Comparison of ENCODE assay signal across 1 cellular context in genomic region chr20:46640536-46641311, GRCh38.
TF ChIP-seq lines count a peak whose summit lies in the region.

No MANE protein-coding gene starts in this region.

TF ChIP-seq in HepG2, 621 proteins besides CTCF, POLR2A, EP300 and RAD21 (continued from another document and continues in another):
- no peak for TF ChIP-seq PHF20 (CRISPR knock-in tag; IDR thresholded peaks at IDR 0.05)
- no peak for TF ChIP-seq DR1 (CRISPR knock-in tag; IDR thresholded peaks at IDR 0.05)
- TF ChIP-seq ZNF841 (CRISPR knock-in tag; IDR thresholded peaks at IDR 0.05; ENCODE audit: borderline replicate concordance): no peak
- TF ChIP-seq THAP9 (CRISPR knock-in tag; IDR thresholded peaks at IDR 0.05; ENCODE audit: borderline replicate concordance): no peak
- peak; percentile 28; the same call in 1 of the 2 replicates for TF ChIP-seq IRF9 (CRISPR knock-in tag; IDR thresholded peaks at IDR 0.05; ENCODE audit: borderline replicate concordance)
- TF ChIP-seq YY1 (IDR thresholded peaks at IDR 0.05; ENCODE audit: insufficient read depth, insufficient replicate concordance, low read depth, low read length): no peak
- 0 out of 2 replicates have a peak, but pooled peaks have one; percentile 17 for TF ChIP-seq ZBTB21 (CRISPR knock-in tag; IDR thresholded peaks at IDR 0.05)
- 0 out of 2 replicates have a peak, but pooled peaks have one; percentile 14 for TF ChIP-seq ZNF598 (CRISPR knock-in tag; IDR thresholded peaks at IDR 0.05; ENCODE audit: borderline replicate concordance)
- TF ChIP-seq ZNF282 (IDR thresholded peaks at IDR 0.05; ENCODE audit: partially characterized antibody): no peak
- TF ChIP-seq RFX1 (IDR thresholded peaks at IDR 0.05): no peak
- peak; percentile 88 for TF ChIP-seq ADNP (CRISPR knock-in tag; IDR thresholded peaks at IDR 0.05)
- TF ChIP-seq ELK4 (CRISPR knock-in tag; IDR thresholded peaks at IDR 0.05; ENCODE audit: borderline replicate concordance): no peak
- 0 out of 2 replicates have a peak, but pooled peaks have one; percentile 50 for TF ChIP-seq CSRNP1 (CRISPR knock-in tag; IDR thresholded peaks at IDR 0.05)
- no peak for TF ChIP-seq JUNB (CRISPR knock-in tag; IDR thresholded peaks at IDR 0.05; ENCODE audit: borderline replicate concordance)
- peak; percentile 23 to 46; a peak in 1 of 4 replicates for TF ChIP-seq HMGXB4 (CRISPR knock-in tag; IDR thresholded peaks at IDR 0.05; ENCODE audit: borderline replicate concordance in 1 of 2, low read depth in 1 of 2)
- no peak for TF ChIP-seq REXO4 (CRISPR knock-in tag; IDR thresholded peaks at IDR 0.05; ENCODE audit: borderline replicate concordance)
- TF ChIP-seq NR2F6 (IDR thresholded peaks at IDR 0.05): peak; percentile 90
- TF ChIP-seq NR2F6 (CRISPR knock-in tag; IDR thresholded peaks at IDR 0.05): peak; percentile 94
- TF ChIP-seq HIC2 (CRISPR knock-in tag; IDR thresholded peaks at IDR 0.05; ENCODE audit: low read depth): peak; percentile 99
- TF ChIP-seq ASH2L (IDR thresholded peaks at IDR 0.05; ENCODE audit: insufficient read length, low read depth, low read length): peak; percentile 53
- TF ChIP-seq ZNF768 (CRISPR knock-in tag; IDR thresholded peaks at IDR 0.05): no peak; the same call in 1 of the 2 replicates
- TF ChIP-seq REPIN1 (CRISPR knock-in tag; IDR thresholded peaks at IDR 0.05; ENCODE audit: borderline replicate concordance, low read depth): no peak
- no peak for TF ChIP-seq ZNF407 (CRISPR knock-in tag; IDR thresholded peaks at IDR 0.05; ENCODE audit: not compliant biosample characterization)
- no peak for TF ChIP-seq SUZ12 (IDR thresholded peaks at IDR 0.05; ENCODE audit: low read depth, low read length)
- no peak for TF ChIP-seq TAF1 (CRISPR knock-in tag; IDR thresholded peaks at IDR 0.05)
- no peak for TF ChIP-seq KLF9 (CRISPR knock-in tag; IDR thresholded peaks at IDR 0.05; ENCODE audit: low read depth)
- no peak for TF ChIP-seq EEA1 (CRISPR knock-in tag; IDR thresholded peaks at IDR 0.05; ENCODE audit: borderline replicate concordance)
- TF ChIP-seq MTF2 (CRISPR knock-in tag; IDR thresholded peaks at IDR 0.05; ENCODE audit: borderline replicate concordance): no peak
- TF ChIP-seq ZNF773 (CRISPR knock-in tag; IDR thresholded peaks at IDR 0.05; ENCODE audit: borderline replicate concordance): no peak
- TF ChIP-seq SPEN (CRISPR knock-in tag; IDR thresholded peaks at IDR 0.05; ENCODE audit: low read depth): peak; percentile 67; the same call in 1 of the 2 replicates
- peak; percentile 94 for TF ChIP-seq FOXO1 (CRISPR knock-in tag; IDR thresholded peaks at IDR 0.05)
- TF ChIP-seq MBD4 (IDR thresholded peaks at IDR 0.05; ENCODE audit: borderline replicate concordance, low read length): no peak
- 0 out of 2 replicates have a peak, but pooled peaks have one; percentile 74 for TF ChIP-seq ZNF337 (CRISPR knock-in tag; IDR thresholded peaks at IDR 0.05; ENCODE audit: borderline replicate concordance, low read depth)
- TF ChIP-seq ZNF180 (CRISPR knock-in tag; IDR thresholded peaks at IDR 0.05; ENCODE audit: borderline replicate concordance, low read depth): no peak
- TF ChIP-seq SMAD3 (CRISPR knock-in tag; IDR thresholded peaks at IDR 0.05): peak; percentile 53; the same call in 1 of the 2 replicates
- TF ChIP-seq ZNF343 (CRISPR knock-in tag; IDR thresholded peaks at IDR 0.05): no peak; the same call in 1 of the 2 replicates
- TF ChIP-seq GMEB2 (CRISPR knock-in tag; IDR thresholded peaks at IDR 0.05; ENCODE audit: low read depth): no peak
- peak; percentile 68; the same call in 1 of the 2 replicates for TF ChIP-seq IKZF5 (CRISPR knock-in tag; IDR thresholded peaks at IDR 0.05)
